ENCODE assay signal across 1 cellular context in genomic region chr10:100829103-100829870, GRCh38.
TF ChIP-seq lines count a peak whose summit lies in the region.

No MANE protein-coding gene starts in this region.

TF ChIP-seq in SK-N-SH treated with all-trans-retinoic acid at 6 μM for 48 hours, 23 proteins besides CTCF, POLR2A, EP300 and RAD21 (continued from another document):
- TF ChIP-seq, protein P1, sequence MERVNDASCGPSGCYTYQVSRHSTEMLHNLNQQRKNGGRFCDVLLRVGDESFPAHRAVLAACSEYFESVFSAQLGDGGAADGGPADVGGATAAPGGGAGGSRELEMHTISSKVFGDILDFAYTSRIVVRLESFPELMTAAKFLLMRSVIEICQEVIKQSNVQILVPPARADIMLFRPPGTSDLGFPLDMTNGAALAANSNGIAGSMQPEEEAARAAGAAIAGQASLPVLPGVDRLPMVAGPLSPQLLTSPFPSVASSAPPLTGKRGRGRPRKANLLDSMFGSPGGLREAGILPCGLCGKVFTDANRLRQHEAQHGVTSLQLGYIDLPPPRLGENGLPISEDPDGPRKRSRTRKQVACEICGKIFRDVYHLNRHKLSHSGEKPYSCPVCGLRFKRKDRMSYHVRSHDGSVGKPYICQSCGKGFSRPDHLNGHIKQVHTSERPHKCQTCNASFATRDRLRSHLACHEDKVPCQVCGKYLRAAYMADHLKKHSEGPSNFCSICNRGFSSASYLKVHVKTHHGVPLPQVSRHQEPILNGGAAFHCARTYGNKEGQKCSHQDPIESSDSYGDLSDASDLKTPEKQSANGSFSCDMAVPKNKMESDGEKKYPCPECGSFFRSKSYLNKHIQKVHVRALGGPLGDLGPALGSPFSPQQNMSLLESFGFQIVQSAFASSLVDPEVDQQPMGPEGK (CRISPR knock-in tag; IDR thresholded peaks at IDR 0.05; ENCODE audit: borderline replicate concordance): no peak
- TF ChIP-seq ZNF70 (CRISPR knock-in tag; IDR thresholded peaks at IDR 0.05): no peak
- no peak for TF ChIP-seq ZNF8 (CRISPR knock-in tag; IDR thresholded peaks at IDR 0.05)
- TF ChIP-seq BACH2 (CRISPR knock-in tag; IDR thresholded peaks at IDR 0.05; ENCODE audit: borderline replicate concordance): no peak
- TF ChIP-seq, protein P2, sequence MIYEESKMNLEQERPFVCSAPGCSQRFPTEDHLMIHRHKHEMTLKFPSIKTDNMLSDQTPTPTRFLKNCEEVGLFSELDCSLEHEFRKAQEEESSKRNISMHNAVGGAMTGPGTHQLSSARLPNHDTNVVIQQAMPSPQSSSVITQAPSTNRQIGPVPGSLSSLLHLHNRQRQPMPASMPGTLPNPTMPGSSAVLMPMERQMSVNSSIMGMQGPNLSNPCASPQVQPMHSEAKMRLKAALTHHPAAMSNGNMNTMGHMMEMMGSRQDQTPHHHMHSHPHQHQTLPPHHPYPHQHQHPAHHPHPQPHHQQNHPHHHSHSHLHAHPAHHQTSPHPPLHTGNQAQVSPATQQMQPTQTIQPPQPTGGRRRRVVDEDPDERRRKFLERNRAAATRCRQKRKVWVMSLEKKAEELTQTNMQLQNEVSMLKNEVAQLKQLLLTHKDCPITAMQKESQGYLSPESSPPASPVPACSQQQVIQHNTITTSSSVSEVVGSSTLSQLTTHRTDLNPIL (CRISPR knock-in tag; IDR thresholded peaks at IDR 0.05; ENCODE audit: low read depth): no peak
- TF ChIP-seq CSRNP3 (CRISPR knock-in tag; IDR thresholded peaks at IDR 0.05): no peak
- TF ChIP-seq POU6F1 (CRISPR knock-in tag; IDR thresholded peaks at IDR 0.05; ENCODE audit: borderline replicate concordance, low read depth): no peak
- TF ChIP-seq ESRRG (CRISPR knock-in tag; IDR thresholded peaks at IDR 0.05): no peak
- TF ChIP-seq ZFP3 (CRISPR knock-in tag; IDR thresholded peaks at IDR 0.05): no peak
- no peak for TF ChIP-seq ZNF565 (CRISPR knock-in tag; conservative IDR thresholded peaks at IDR 0.05; ENCODE audit: low read depth)
- TF ChIP-seq TCF4 (CRISPR knock-in tag; IDR thresholded peaks at IDR 0.05; ENCODE audit: borderline replicate concordance): no peak
- TF ChIP-seq GLIS3 (CRISPR knock-in tag; IDR thresholded peaks at IDR 0.05): no peak
